In genomic region chr5:1131726-1132125, GRCh38 we compare ENCODE assay signal across 19 cellular contexts.
"Had no signal": no experiment of that assay in that cellular context is flagged by ENCODE, and none has a peak within 500 bp of the region (broad histone marks: within the 10 kb centered on the region; RNA-seq: fewer than 3 reads in every experiment).

No MANE protein-coding gene starts in this region.

- H3K4me3 ChIP-seq: lung, smooth muscle cell, upper lobe of right lung had no signal

- H3K36me3 ChIP-seq: neutrophil, upper lobe of right lung had no signal

- ATAC-seq: activated CD4-positive, CD25-positive, alpha-beta regulatory T cell treated with anti-CD3 and anti-CD28 coated beads, Interleukin-2, amount 50 U/mL, for 24 hours; naive thymus-derived CD8-positive, alpha-beta T cell had no signal

- H3K27ac ChIP-seq: neutrophil had no signal

- FAIRE-seq: bronchial epithelial cell, frontal cortex had no signal

- H3K9me3 ChIP-seq: neutrophil, upper lobe of right lung had no signal

- H3K27me3 ChIP-seq: upper lobe of right lung had no signal

- DNase-seq: activated CD4-positive, alpha-beta T cell treated with anti-CD3 and anti-CD28 coated beads, Interleukin-2, amount 50 U/mL, for 1 hour; activated CD8-positive, alpha-beta memory T cell treated with anti-CD3 and anti-CD28 coated beads for 24 hours; activated naive CD4-positive, alpha-beta T cell; anterior cingulate cortex; endodermal cell; head of caudate nucleus; immature natural killer cell; naive thymus-derived CD8-positive, alpha-beta T cell; posterior cingulate gyrus; stimulated activated CD4-positive, alpha-beta T cell treated with anti-CD3 and anti-CD28 coated beads, Interleukin-4, amount 100 ng/mL, for 4 hours; stimulated activated CD8-positive, alpha-beta memory T cell treated with anti-CD3 and anti-CD28 coated beads, Interleukin-4, amount 100 ng/mL, for 48 hours; T-helper 9 cell; upper lobe of right lung had no signal
